Comparison of ENCODE assay signal across 12 cellular contexts in genomic region chr16:58194790-58195189, GRCh38. TPM values are rescaled to one million over a fixed set of nuclear protein-coding genes. Genes with fewer than 3 reads are reported as not detected.
DNase-seq lines count a peak whose midpoint lies in the region; ATAC-seq and TF ChIP-seq lines count a peak whose summit lies in the region.
"Had no signal": no experiment of that assay in that cellular context is flagged by ENCODE, and none has a peak within 500 bp of the region (broad histone marks: within the 10 kb centered on the region; RNA-seq: fewer than 3 reads in every experiment).

No MANE protein-coding gene starts in this region.

- H3K79me2 ChIP-seq in Loucy (ENCODE audit: insufficient read depth, low read length) = peaks cover 74% of the 10 kb centered on the region

- H3K4me1 Mint-ChIP-seq in natural killer cell = peaks cover 72 to 81% of the 10 kb centered on the region in 2 donors
- peaks cover 45 to 46% of the 10 kb centered on the region in 2 donors for H3K4me1 Mint-ChIP-seq in natural killer cell treated with Interleukin-12 subunit alpha and Interleukin-12 subunit beta and Interleukin-15 and Interleukin-18, amount 100 ng/mL, for 72 hours (ENCODE audit: low read depth in 2 of 2)
- peaks cover 25% of the 10 kb centered on the region for H3K4me1 Mint-ChIP-seq in memory B cell

- H3K9ac ChIP-seq in Loucy (ENCODE audit: low read depth, low read length, poor library complexity, severe bottlenecking) = peak overlapping the region; percentile 23

- intact Hi-C loops in natural killer cell (cut with micrococcal nuclease) = loop anchor here (10.0 kb wide), 1 partner anchor 170 kb away; the partner anchor contains the start of gene MMP15

- H3K27ac Mint-ChIP-seq in natural killer cell = no peak overlapping the region
- no peak overlapping the region for H3K27ac Mint-ChIP-seq in natural killer cell treated with Interleukin-12 subunit alpha and Interleukin-12 subunit beta and Interleukin-15 and Interleukin-18, amount 100 ng/mL, for 72 hours
- peak overlapping the region; percentile 8 for H3K27ac Mint-ChIP-seq in memory B cell

- no peaks in the 10 kb centered on the region for H3F3A ChIP-seq in Loucy (ENCODE audit: low read depth)

- H3K36me3 ChIP-seq in Loucy (ENCODE audit: insufficient read depth, low read length) = peaks cover 33% of the 10 kb centered on the region

- TF ChIP-seq CTCF in natural killer cell (IDR thresholded peaks at IDR 0.05) (no peak), Loucy (conservative IDR thresholded peaks at IDR 0.05; ENCODE audit: low read length) (no peak)

- no peak for DNase-seq in natural killer cell
- DNase-seq in natural killer cell treated with Interleukin-12 subunit alpha and Interleukin-12 subunit beta and Interleukin-15 and Interleukin-18, amount 100 ng/mL, for 72 hours (ENCODE audit: low spot score) = no peak
- DNase-seq in memory B cell (ENCODE audit: low spot score in 2 of 2) = no peak
- no peak for DNase-seq in Kasumi-1 (lab: John Stamatoyannopoulos, UW)
- no peak for DNase-seq in cerebellum (ENCODE audit: low spot score)
- DNase-seq: BE2C; Caco-2; CD8-positive, alpha-beta memory T cell; GF-D8 had no signal

- peaks cover 42% of the 10 kb centered on the region for H3K4me1 ChIP-seq in Loucy (ENCODE audit: insufficient read depth, low read length, poor library complexity, severe bottlenecking)
- H3K4me1 ChIP-seq: BE2C had no signal

- peak overlapping the region; percentile 93 for H3K4me2 ChIP-seq in Loucy (ENCODE audit: low read depth, low read length, poor library complexity, severe bottlenecking)

- H2AFZ ChIP-seq in Loucy (ENCODE audit: low read length) = no peak overlapping the region

- H3K36me3 Mint-ChIP-seq in natural killer cell = peaks cover 7% of the 10 kb centered on the region
- peaks cover 16% of the 10 kb centered on the region for H3K36me3 Mint-ChIP-seq in natural killer cell treated with Interleukin-12 subunit alpha and Interleukin-12 subunit beta and Interleukin-15 and Interleukin-18, amount 100 ng/mL, for 72 hours
- peaks cover 22% of the 10 kb centered on the region for H3K36me3 Mint-ChIP-seq in memory B cell

- H3K27me3 Mint-ChIP-seq in natural killer cell (ENCODE audit: low read depth in 2 of 2) = peaks cover 0 to 2% of the 10 kb centered on the region in 2 donors
- H3K27me3 Mint-ChIP-seq in natural killer cell treated with Interleukin-12 subunit alpha and Interleukin-12 subunit beta and Interleukin-15 and Interleukin-18, amount 100 ng/mL, for 72 hours = peaks cover 3% of the 10 kb centered on the region in 2 donors
- H3K27me3 Mint-ChIP-seq in memory B cell = no peaks in the 10 kb centered on the region
- H3K27me3 Mint-ChIP-seq: CD8-positive, alpha-beta memory T cell had no signal

- no peaks in the 10 kb centered on the region for H3K9me2 ChIP-seq in Loucy (replicated peaks; ENCODE audit: low read depth, low read length)

- H3K4me3 Mint-ChIP-seq in natural killer cell (peak overlapping the region; percentile 19), memory B cell (no peak overlapping the region)
- no peak overlapping the region for H3K4me3 Mint-ChIP-seq in natural killer cell treated with Interleukin-12 subunit alpha and Interleukin-12 subunit beta and Interleukin-15 and Interleukin-18, amount 100 ng/mL, for 72 hours

- H3K4me3 ChIP-seq in Loucy (ENCODE audit: low read length, poor library complexity, severe bottlenecking) = peak overlapping the region; percentile 78
- H3K4me3 ChIP-seq: HAP-1 had no signal

- peaks cover 49% of the 10 kb centered on the region for H4K20me1 ChIP-seq in Loucy (ENCODE audit: insufficient read depth, low read length, poor library complexity, severe bottlenecking)

- no peaks in the 10 kb centered on the region for H3K27me3 ChIP-seq in Loucy (ENCODE audit: insufficient read depth, low read length, poor library complexity, severe bottlenecking)
- H3K27me3 ChIP-seq: BE2C had no signal

- H3K9me3 Mint-ChIP-seq in natural killer cell (no peaks in the 10 kb centered on the region), memory B cell (no peaks in the 10 kb centered on the region)
- H3K9me3 Mint-ChIP-seq in natural killer cell treated with Interleukin-12 subunit alpha and Interleukin-12 subunit beta and Interleukin-15 and Interleukin-18, amount 100 ng/mL, for 72 hours = no peaks in the 10 kb centered on the region

- ATAC-seq in natural killer cell = no peak
- no peak for ATAC-seq in natural killer cell treated with Interleukin-12 subunit alpha and Interleukin-12 subunit beta and Interleukin-15 and Interleukin-18, amount 100 ng/mL, for 72 hours
- no peak for ATAC-seq in memory B cell (ENCODE audit: low read depth)
- no peak for ATAC-seq in HG02973 (IDR thresholded peaks at IDR 0.05; ENCODE audit: unreplicated experiment)

- no peaks in the 10 kb centered on the region for H3K9me3 ChIP-seq in Loucy (ENCODE audit: insufficient read depth, low read depth, low read length)
- H3K9me3 ChIP-seq: BE2C, Caco-2, HAP-1 had no signal

RNA-seq across cellular contexts. Expression of gene CSNK2A2, which starts 3.1 kb away (rescaled TPM):
- total RNA-seq in natural killer cell (10 to 100 TPM; 53.2 to 61.1 (median 59.9) TPM), cerebellum (29.6 TPM)
- 10 to 100 TPM; 72.6 to 84.5 TPM for total RNA-seq in natural killer cell treated with Interleukin-12 subunit alpha and Interleukin-12 subunit beta and Interleukin-15 and Interleukin-18, amount 100 ng/mL, for 72 hours
